ENCODE assay signal across 1 cellular context in genomic region chr20:49990310-49990720, GRCh38.
TF ChIP-seq lines count a peak whose summit lies in the region.

No MANE protein-coding gene starts in this region.

TF ChIP-seq in H1, 55 proteins besides CTCF, POLR2A, EP300 and RAD21 (continued from another document):
- peak; percentile 69 for TF ChIP-seq TEAD4 (IDR thresholded peaks at IDR 0.05; ENCODE audit: low read depth, low read length)
- no peak for TF ChIP-seq PHF8 (conservative IDR thresholded peaks at IDR 0.05; ENCODE audit: low read depth, low read length)
- no peak for TF ChIP-seq SP4 (IDR thresholded peaks at IDR 0.05; ENCODE audit: low read length)
- TF ChIP-seq CBX8 (IDR thresholded peaks at IDR 0.05; ENCODE audit: borderline replicate concordance, low read depth, low read length): no peak
- no peak for TF ChIP-seq JUND (IDR thresholded peaks at IDR 0.05; ENCODE audit: low read length)
